Comparison of ENCODE assay signal across 1 cellular context in the genomic region with DNA sequence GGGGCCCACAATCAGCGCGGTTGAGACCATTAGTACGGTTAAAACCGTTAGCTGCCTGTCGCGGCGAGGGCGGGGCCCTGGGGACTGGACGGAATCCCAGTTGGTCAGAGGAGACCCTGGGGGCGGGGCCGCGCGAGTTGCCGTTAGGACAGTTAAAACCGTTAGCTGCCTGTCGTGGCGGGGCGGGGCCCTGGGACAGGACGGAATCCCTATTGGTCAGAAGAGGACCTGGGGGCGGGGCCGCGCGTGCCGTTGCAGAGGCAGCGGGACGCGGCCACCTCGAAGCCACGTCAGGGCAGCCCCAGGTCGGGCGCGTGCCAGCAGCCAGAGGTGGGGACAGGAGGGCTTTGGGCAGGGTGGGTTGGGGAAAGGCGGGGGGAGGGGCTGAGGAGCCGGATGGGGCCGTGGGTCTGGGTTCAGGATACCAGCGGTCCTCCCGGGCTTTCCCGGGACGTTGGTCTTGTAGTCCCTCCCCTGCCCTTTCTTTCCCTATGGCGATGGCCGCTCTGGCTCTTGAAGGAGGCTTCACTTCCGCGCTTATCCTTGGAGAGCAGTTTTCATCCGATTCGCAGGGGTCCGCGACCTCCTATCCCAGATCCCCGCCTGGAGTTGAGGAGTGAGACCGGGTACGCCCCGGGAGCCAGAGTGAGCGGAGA.
TF ChIP-seq lines count a peak whose summit lies in the region.

No MANE protein-coding gene starts in this region.

TF ChIP-seq in H1, 55 proteins besides CTCF, POLR2A, EP300 and RAD21 (continued from another document):
- TF ChIP-seq, protein P1, sequence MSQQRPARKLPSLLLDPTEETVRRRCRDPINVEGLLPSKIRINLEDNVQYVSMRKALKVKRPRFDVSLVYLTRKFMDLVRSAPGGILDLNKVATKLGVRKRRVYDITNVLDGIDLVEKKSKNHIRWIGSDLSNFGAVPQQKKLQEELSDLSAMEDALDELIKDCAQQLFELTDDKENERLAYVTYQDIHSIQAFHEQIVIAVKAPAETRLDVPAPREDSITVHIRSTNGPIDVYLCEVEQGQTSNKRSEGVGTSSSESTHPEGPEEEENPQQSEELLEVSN (IDR thresholded peaks at IDR 0.05), result 0 out of 2 replicates have a peak, but pooled peaks have one; percentile 19
